In genomic region chr20:63660174-63660573, GRCh38 we compare ENCODE assay signal across 4 cellular contexts. TPM values are rescaled to one million over a fixed set of nuclear protein-coding genes. Genes with fewer than 3 reads are reported as not detected.
DNase-seq lines count a peak whose midpoint lies in the region; ATAC-seq lines count a peak whose summit lies in the region.
"Not testable (repeated sequence)": the region's sequence is repeated elsewhere in the genome, so short reads cannot be mapped to it uniquely, and the experiment has no call there.

No MANE protein-coding gene starts in this region.

- H3K4me3 Mint-ChIP-seq in T-helper 2 cell treated with Interferon-gamma antibody and Interleukin-4, amounts not matched to agents 5 μg/mL and 100 μg/mL, for 36 hours, result peak overlapping the region; percentile 35
- H3K4me3 Mint-ChIP-seq in activated naive CD8-positive, alpha-beta T cell, result peak overlapping the region; percentile 97
- peak overlapping the region in 6 of 8 donors; percentile 13 to 100 (median 96) for H3K4me3 Mint-ChIP-seq in naive B cell

- not testable (repeated sequence) for H3K27ac ChIP-seq in BLaER1 treated with 17β-estradiol and CSF1 and Interleukin-3, amounts not matched to agents 10 nM and 100 nM

- peaks cover 26 to 42% (median 35%) of the 10 kb centered on the region in 10 experiments for H3K4me1 ChIP-seq in BLaER1 treated with 17β-estradiol and CSF1 and Interleukin-3, amounts not matched to agents 10 nM and 100 nM

- H3K36me3 ChIP-seq in BLaER1 treated with 17β-estradiol and CSF1 and Interleukin-3, amounts not matched to agents 10 nM and 100 nM, result peaks cover 42 to 59% (median 52%) of the 10 kb centered on the region in 11 experiments

- not testable (repeated sequence) for H3K36me3 Mint-ChIP-seq in T-helper 2 cell treated with Interferon-gamma antibody and Interleukin-4, amounts not matched to agents 5 μg/mL and 100 μg/mL, for 36 hours (ENCODE audit: low read depth); activated naive CD8-positive, alpha-beta T cell; naive B cell

- not testable (repeated sequence) for DNase-seq in T-helper 2 cell treated with Interferon-gamma antibody and Interleukin-4, amounts not matched to agents 5 μg/mL and 100 μg/mL, for 36 hours (ENCODE audit: low spot score); naive B cell

- not testable (repeated sequence) for H3K27ac Mint-ChIP-seq in T-helper 2 cell treated with Interferon-gamma antibody and Interleukin-4, amounts not matched to agents 5 μg/mL and 100 μg/mL, for 36 hours; activated naive CD8-positive, alpha-beta T cell; naive B cell

- not testable (repeated sequence) for H3K27me3 Mint-ChIP-seq in T-helper 2 cell treated with Interferon-gamma antibody and Interleukin-4, amounts not matched to agents 5 μg/mL and 100 μg/mL, for 36 hours (ENCODE audit: low read depth); activated naive CD8-positive, alpha-beta T cell; naive B cell

- H3K9me3 ChIP-seq in BLaER1 treated with 17β-estradiol and CSF1 and Interleukin-3, amounts not matched to agents 10 nM and 100 nM (replicated peaks in 1 of 11), result not testable (repeated sequence)

- not testable (repeated sequence) for H3K9me3 Mint-ChIP-seq in T-helper 2 cell treated with Interferon-gamma antibody and Interleukin-4, amounts not matched to agents 5 μg/mL and 100 μg/mL, for 36 hours; activated naive CD8-positive, alpha-beta T cell (ENCODE audit: low read depth); naive B cell

- ATAC-seq in naive B cell (ENCODE audit: low read depth in 2 of 2), result not testable (repeated sequence)

- peaks cover 11% of the 10 kb centered on the region for H3K4me1 Mint-ChIP-seq in T-helper 2 cell treated with Interferon-gamma antibody and Interleukin-4, amounts not matched to agents 5 μg/mL and 100 μg/mL, for 36 hours (ENCODE audit: low read depth)
- H3K4me1 Mint-ChIP-seq in activated naive CD8-positive, alpha-beta T cell (ENCODE audit: low read depth), result peaks cover 14% of the 10 kb centered on the region
- H3K4me1 Mint-ChIP-seq in naive B cell, result peaks cover 11 to 25% (median 23%) of the 10 kb centered on the region in 3 donors

- H3K27me3 ChIP-seq in BLaER1 treated with 17β-estradiol and CSF1 and Interleukin-3, amounts not matched to agents 10 nM and 100 nM, result not testable (repeated sequence)

- H3K4me2 ChIP-seq in BLaER1 treated with 17β-estradiol and CSF1 and Interleukin-3, amounts not matched to agents 10 nM and 100 nM, result peak overlapping the region in 2 of 11 experiments; percentile 94 to 97; a peak in 3 of 22 replicates

- H4K20me1 ChIP-seq in BLaER1 treated with 17β-estradiol and CSF1 and Interleukin-3, amounts not matched to agents 10 nM and 100 nM, result peaks cover 0 to 46% (median 12%) of the 10 kb centered on the region in 11 experiments; a peak in 11 of 22 replicates

- H3K4me3 ChIP-seq in BLaER1 treated with 17β-estradiol and CSF1 and Interleukin-3, amounts not matched to agents 10 nM and 100 nM, result not testable (repeated sequence)

- H3K9ac ChIP-seq in BLaER1 treated with 17β-estradiol and CSF1 and Interleukin-3, amounts not matched to agents 10 nM and 100 nM, result peak overlapping the region in 7 of 11 experiments; percentile 13 to 95 (median 90); a peak in 5 of 22 replicates

RNA-seq across cellular contexts. Expression of gene RTEL1, which starts 2.1 kb away (rescaled TPM):
- polyA plus RNA-seq in naive B cell (ENCODE audit: low read depth in 6 of 6), result 1 to 10 TPM in 5 of 6 donors, not detected in 1; 1.5 to 6.5 (median 3.0) TPM

RNA-seq across cellular contexts. Expression of gene STMN3, which starts 7.0 kb away (rescaled TPM):
- 1 to 10 TPM; 1.2 to 4.2 (median 2.5) TPM for polyA plus RNA-seq in naive B cell (ENCODE audit: low read depth in 6 of 6)

RNA-seq across cellular contexts. Expression of gene GMEB2, which starts 33.3 kb away (rescaled TPM):
- polyA plus RNA-seq in naive B cell (ENCODE audit: low read depth in 6 of 6), result 10 to 100 TPM in 1 of 6 donors, 1 to 10 TPM in 5; 3.1 to 16.0 (median 8.6) TPM

RNA-seq across cellular contexts. Expression of gene TNFRSF6B, which starts 36.3 kb away (rescaled TPM):
- polyA plus RNA-seq in naive B cell (ENCODE audit: low read depth in 6 of 6), result not detected

RNA-seq across cellular contexts. Expression of gene ARFRP1, which starts 47.6 kb away (rescaled TPM):
- polyA plus RNA-seq in naive B cell (ENCODE audit: low read depth in 6 of 6), result 10 to 100 TPM; 35.6 to 62.9 (median 45.8) TPM

Comparison
In these comparisons a context has a peak if more than half of its experiments do, and no peak if none do; other contexts are left out.
1. H3K4me3 Mint-ChIP-seq: peak in every context shown above with its lines; median percentile 97 in activated naive CD8-positive, alpha-beta T cell; 96 in naive B cell; 35 in T-helper 2 cell treated with Interferon-gamma antibody and Interleukin-4, amounts not matched to agents 5 μg/mL and 100 μg/mL, for 36 hours.